In the genomic region with DNA sequence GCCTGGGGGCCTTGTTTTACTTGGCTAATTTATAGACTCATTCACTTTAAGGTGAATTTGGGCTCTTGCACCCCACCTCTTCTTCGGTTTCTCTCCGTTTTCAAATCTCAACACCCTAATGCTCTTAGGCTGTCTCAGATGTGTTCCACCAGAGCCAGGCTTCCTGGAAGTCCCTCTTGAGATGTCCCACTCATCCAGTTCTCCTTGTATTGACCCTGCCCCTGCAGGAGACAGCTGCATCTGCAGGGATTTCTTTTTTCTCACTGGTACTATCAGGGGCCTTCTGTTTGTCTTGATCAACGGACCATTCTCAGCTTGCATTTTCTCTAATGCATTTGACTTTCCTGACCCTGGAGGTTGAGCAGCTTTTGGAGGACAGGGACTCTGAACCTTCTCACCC, we compare ENCODE assay signal across 20 cellular contexts.
DNase-seq lines count a peak whose midpoint lies in the region; ATAC-seq and TF ChIP-seq lines count a peak whose summit lies in the region.
"Had no signal": no experiment of that assay in that cellular context is flagged by ENCODE, and none has a peak within 500 bp of the region (broad histone marks: within the 10 kb centered on the region; RNA-seq: fewer than 3 reads in every experiment).

No MANE protein-coding gene starts in this region.

- no peaks in the 10 kb centered on the region; the same call in 1 of the 2 replicates for H3K79me2 ChIP-seq in H9 (ENCODE audit: insufficient read depth, low read length)

- no peak overlapping the region for H4K5ac ChIP-seq in H9 (ENCODE audit: insufficient read length, low read depth, low read length)

- H2BK5ac ChIP-seq in H9 (ENCODE audit: insufficient read length, low read length) = no peak overlapping the region
- no peak overlapping the region for H2BK5ac ChIP-seq in neuronal stem cell (ENCODE audit: low read length)

- H3K4me1 ChIP-seq in H9 (ENCODE audit: insufficient read depth, low read length) (no peaks in the 10 kb centered on the region), endodermal cell (ENCODE audit: control insufficient read depth, insufficient read depth, low read length) (peaks cover 2% of the 10 kb centered on the region), neuronal stem cell (ENCODE audit: control insufficient read depth in 2 of 2, insufficient read depth in 1 of 2, low read depth in 1 of 2, low read length in 2 of 2) (no peaks in the 10 kb centered on the region)
- H3K4me1 ChIP-seq: A549, BE2C had no signal

- no peaks in the 10 kb centered on the region for H4K20me1 ChIP-seq in H9 (ENCODE audit: control insufficient read depth, insufficient read depth, insufficient read length)
- H4K20me1 ChIP-seq: BLaER1 treated with 17β-estradiol and CSF1 and Interleukin-3, amounts not matched to agents 10 nM and 100 nM had no signal

- H3K18ac ChIP-seq in H9 (ENCODE audit: insufficient read length, low read depth, low read length) (no peak overlapping the region), neuronal stem cell (ENCODE audit: low read length) (peak overlapping the region; percentile 21)

- H3K79me1 ChIP-seq in H9 (ENCODE audit: insufficient read depth, low read depth, low read length, poor library complexity, severe bottlenecking) (no peaks in the 10 kb centered on the region), neuronal stem cell (ENCODE audit: low read depth, low read length) (no peaks in the 10 kb centered on the region)

- no peaks in the 10 kb centered on the region for H3K9me3 ChIP-seq in H9 (ENCODE audit: control insufficient read depth, low read depth, low read length)
- peaks cover 30% of the 10 kb centered on the region for H3K9me3 ChIP-seq in endodermal cell (ENCODE audit: control insufficient read depth, low read length)
- peaks cover 0 to 9% of the 10 kb centered on the region in 2 donors for H3K9me3 ChIP-seq in neuronal stem cell (replicated peaks in 1 of 2; ENCODE audit: control insufficient read depth in 2 of 2, insufficient read depth in 1 of 2, low read depth in 1 of 2, low read length in 2 of 2)
- H3K9me3 ChIP-seq: BE2C had no signal

- H4K8ac ChIP-seq in H9 (replicated peaks; ENCODE audit: insufficient read length, low read depth, low read length) = no peak overlapping the region
- no peak overlapping the region for H4K8ac ChIP-seq in neuronal stem cell (ENCODE audit: low read depth, low read length)

- H3K27me3 Mint-ChIP-seq in H9 (ENCODE audit: low read depth) (no peaks in the 10 kb centered on the region), endodermal cell (ENCODE audit: insufficient read depth) (no peaks in the 10 kb centered on the region)
- H3K27me3 Mint-ChIP-seq: CD4-positive, alpha-beta T cell had no signal

- H3K23me2 ChIP-seq in H9 (ENCODE audit: insufficient read length, low read depth, low read length, poor library complexity, severe bottlenecking) = no peaks in the 10 kb centered on the region

- H3K36me3 ChIP-seq in endodermal cell (ENCODE audit: control insufficient read depth, insufficient read depth, low read length) = peaks cover 55% of the 10 kb centered on the region
- H3K36me3 ChIP-seq in neuronal stem cell (replicated peaks in 1 of 2; ENCODE audit: control insufficient read depth in 2 of 2, insufficient read depth in 2 of 2, low read length in 2 of 2) = peaks cover 0 to 7% of the 10 kb centered on the region in 2 donors
- H3K36me3 ChIP-seq: BE2C; BLaER1 treated with 17β-estradiol and CSF1 and Interleukin-3, amounts not matched to agents 10 nM and 100 nM had no signal

- H2BK20ac ChIP-seq in H9 (ENCODE audit: low read depth, low read length, poor library complexity, severe bottlenecking) = no peak overlapping the region

- no peak overlapping the region for H3T11ph ChIP-seq in H9 (ENCODE audit: low read length)

- H2BK12ac ChIP-seq in H9 (ENCODE audit: insufficient read length, low read depth, low read length) (no peak overlapping the region), neuronal stem cell (ENCODE audit: low read length) (no peak overlapping the region)

- peaks cover 26 to 49% (median 35%) of the 10 kb centered on the region in 3 experiments for H3K36me3 Mint-ChIP-seq in H9 (ENCODE audit: insufficient read depth in 1 of 3, low read depth in 3 of 3)
- H3K36me3 Mint-ChIP-seq in endodermal cell (ENCODE audit: low read depth) = peaks cover 59% of the 10 kb centered on the region
- H3K36me3 Mint-ChIP-seq: CD14-positive monocyte; CD8-positive, alpha-beta memory T cell had no signal

- no peak overlapping the region for H2AFZ ChIP-seq in H9 (ENCODE audit: low read length)
- no peak overlapping the region for H2AFZ ChIP-seq in neuronal stem cell (ENCODE audit: low read length)
- H2AFZ ChIP-seq: GM23248 had no signal

- no CpG with 5 or more reads among the region's 3 CpGs for WGBS in H9 (ENCODE audit: extremely low coverage, insufficient read length, low lambda C conversion rate)
- 86 to 100% methylated on average over 1 to 3 of the region's 3 CpGs for WGBS in endodermal cell (ENCODE audit: insufficient coverage in 1 of 2, insufficient read length in 1 of 2), 2 experiments
- no CpG with 5 or more reads among the region's 3 CpGs for WGBS in neuronal stem cell (ENCODE audit: extremely low coverage in 2 of 2, insufficient read length in 2 of 2, insufficient replicate concordance in 1 of 2), 2 donors

- H3K4me1 Mint-ChIP-seq in H9 (peaks cover 0 to 4% of the 10 kb centered on the region in 2 experiments; a peak in 1 of 4 replicates), endodermal cell (peaks cover 14% of the 10 kb centered on the region)
- H3K4me1 Mint-ChIP-seq: CD14-positive monocyte; CD8-positive, alpha-beta memory T cell had no signal

- H3K4ac ChIP-seq in H9 (ENCODE audit: low read depth, low read length) (no peak overlapping the region), neuronal stem cell (ENCODE audit: low read length) (no peak overlapping the region)

- H3K4me2 ChIP-seq in H9 (ENCODE audit: insufficient read depth, insufficient read length, low read length) (no peak overlapping the region), neuronal stem cell (ENCODE audit: insufficient read depth, low read length, poor library complexity, severe bottlenecking) (no peak overlapping the region)
- H3K4me2 ChIP-seq: A549; BLaER1 treated with 17β-estradiol and CSF1 and Interleukin-3, amounts not matched to agents 10 nM and 100 nM had no signal

- TF ChIP-seq CTCF in H9 (conservative IDR thresholded peaks at IDR 0.05) (peak; percentile 31; the same call in 2 of the 3 replicates), endodermal cell (conservative IDR thresholded peaks at IDR 0.05) (peak; percentile 67), foreskin fibroblast (IDR thresholded peaks at IDR 0.05; ENCODE audit: low read depth, low read length) (no peak)

- H3K4me3 Mint-ChIP-seq in H9 (no peak overlapping the region), endodermal cell (no peak overlapping the region)
- H3K4me3 Mint-ChIP-seq: CD14-positive monocyte; CD4-positive, alpha-beta T cell; CD8-positive, alpha-beta memory T cell had no signal

- H2BK15ac ChIP-seq in H9 (ENCODE audit: low read depth, low read length) (no peak overlapping the region), neuronal stem cell (ENCODE audit: low read length) (no peak overlapping the region)

- H3K27ac Mint-ChIP-seq in H9 (peak overlapping the region; percentile 7 to 49 (median 46); a peak in 2 of 7 replicates), endodermal cell (no peak overlapping the region)
- H3K27ac Mint-ChIP-seq: CD14-positive monocyte; CD4-positive, alpha-beta T cell had no signal

- H3K9me3 Mint-ChIP-seq in H9 (peaks cover 0 to 4% of the 10 kb centered on the region in 2 experiments; a peak in 3 of 5 replicates), endodermal cell (peaks cover 26% of the 10 kb centered on the region)

- H2BK120ac ChIP-seq in H9 (ENCODE audit: low read depth, low read length, poor library complexity, severe bottlenecking) = no peak overlapping the region
- H2BK120ac ChIP-seq in neuronal stem cell (ENCODE audit: low read depth, low read length) = no peak overlapping the region

- DNase-seq in H9 (no peak), endodermal cell (peak; percentile 61), left kidney (ENCODE audit: low read depth, low spot score) (peak; percentile 9), neuronal stem cell (ENCODE audit: low spot score) (no peak), foreskin fibroblast (no peak)
- DNase-seq in activated CD4-positive, alpha-beta T cell treated with anti-CD3 and anti-CD28 coated beads, Interleukin-2, amount 50 U/mL, for 4 hours = no peak
- DNase-seq: 8988T; ACHN; AML-193; BE2C; CD4-positive, alpha-beta T cell; CD8-positive, alpha-beta memory T cell; DMS153; DND-41; GM23248; HCEC 1CT had no signal

- H4K91ac ChIP-seq in H9 (ENCODE audit: insufficient read length, low read depth, low read length) (no peak overlapping the region), neuronal stem cell (ENCODE audit: low read depth, low read length, poor library complexity) (no peak overlapping the region)

- H3K9ac ChIP-seq in H9 (ENCODE audit: extremely low read depth, insufficient read length, low read length) = no peak overlapping the region
- no peak overlapping the region for H3K9ac ChIP-seq in endodermal cell (ENCODE audit: extremely low read depth, low read length, poor library complexity, severe bottlenecking)
- H3K9ac ChIP-seq in neuronal stem cell (ENCODE audit: low read depth, low read length, poor library complexity) = no peak overlapping the region
- H3K9ac ChIP-seq: BLaER1 treated with 17β-estradiol and CSF1 and Interleukin-3, amounts not matched to agents 10 nM and 100 nM; GM23248 had no signal

- no peak overlapping the region for H3K14ac ChIP-seq in H9 (ENCODE audit: insufficient read depth, low read length)
- no peak overlapping the region for H3K14ac ChIP-seq in neuronal stem cell (ENCODE audit: low read length)

- H3K23ac ChIP-seq in H9 (ENCODE audit: insufficient read length, low read depth, low read length) (no peak overlapping the region), neuronal stem cell (ENCODE audit: low read depth, low read length, poor library complexity) (no peak overlapping the region)

- H3K27me3 ChIP-seq in H9 (ENCODE audit: insufficient read depth, low read length) (no peaks in the 10 kb centered on the region), endodermal cell (ENCODE audit: control insufficient read depth, insufficient read depth, low read length, poor library complexity, severe bottlenecking) (no peaks in the 10 kb centered on the region), neuronal stem cell (ENCODE audit: control insufficient read depth in 3 of 3, insufficient read depth in 3 of 3, low read depth in 1 of 3, low read length in 3 of 3) (no peaks in the 10 kb centered on the region)
- H3K27me3 ChIP-seq: BE2C; BLaER1 treated with 17β-estradiol and CSF1 and Interleukin-3, amounts not matched to agents 10 nM and 100 nM had no signal

- no peak overlapping the region for H3K56ac ChIP-seq in H9 (ENCODE audit: insufficient read length, low read depth, low read length)

- H2AK5ac ChIP-seq in H9 (ENCODE audit: insufficient read length, low read length) (no peak overlapping the region), neuronal stem cell (ENCODE audit: low read depth, low read length) (no peak overlapping the region)

- no peak overlapping the region for H3K27ac ChIP-seq in H9 (ENCODE audit: insufficient read length, low read depth, low read length)
- no peak overlapping the region for H3K27ac ChIP-seq in endodermal cell (ENCODE audit: low read depth, low read length)
- no peak overlapping the region for H3K27ac ChIP-seq in neuronal stem cell (replicated peaks; ENCODE audit: low read length)
- H3K27ac ChIP-seq: A549; BLaER1 treated with 17β-estradiol and CSF1 and Interleukin-3, amounts not matched to agents 10 nM and 100 nM; GM23248 had no signal

- H3K4me3 ChIP-seq in endodermal cell (ENCODE audit: low read length) (no peak overlapping the region), neuronal stem cell (ENCODE audit: low read length in 2 of 2) (no peak overlapping the region), foreskin fibroblast (ENCODE audit: low read depth in 1 of 2, low read length in 2 of 2) (no peak overlapping the region)
- H3K4me3 ChIP-seq: A549; BLaER1 treated with 17β-estradiol and CSF1 and Interleukin-3, amounts not matched to agents 10 nM and 100 nM; GM23248 had no signal

- ATAC-seq in HG03354 (IDR thresholded peaks at IDR 0.05; ENCODE audit: poor library complexity, severe bottlenecking, unreplicated experiment) = no peak
- ATAC-seq: A549 had no signal

Comparison
In these comparisons a context has a peak if more than half of its experiments do, and no peak if none do; other contexts are left out.
1. DNase-seq: peak in endodermal cell (single experiment) and left kidney (single experiment); none in H9 (single experiment), neuronal stem cell (single experiment), activated CD4-positive, alpha-beta T cell treated with anti-CD3 and anti-CD28 coated beads, Interleukin-2, amount 50 U/mL, for 4 hours (0 of 2) and foreskin fibroblast (0 of 2).